Comparison of ENCODE assay signal across 15 cellular contexts in genomic region chr2:12071343-12071742, GRCh38.
DNase-seq lines count a peak whose midpoint lies in the region; ATAC-seq and TF ChIP-seq lines count a peak whose summit lies in the region.
"Had no signal": no experiment of that assay in that cellular context is flagged by ENCODE, and none has a peak within 500 bp of the region (broad histone marks: within the 10 kb centered on the region; RNA-seq: fewer than 3 reads in every experiment).

No MANE protein-coding gene starts in this region.

- no peaks in the 10 kb centered on the region for H3K36me3 ChIP-seq in OCI-LY7 (ENCODE audit: insufficient read depth, low read length)
- H3K36me3 ChIP-seq in Peyer's patch, result no peaks in the 10 kb centered on the region
- no peaks in the 10 kb centered on the region for H3K36me3 ChIP-seq in GM23338 (ENCODE audit: insufficient read depth)

- no peaks in the 10 kb centered on the region for H4K20me1 ChIP-seq in OCI-LY7 (ENCODE audit: insufficient read depth, low read length)
- H4K20me1 ChIP-seq in GM23338 (replicated peaks; ENCODE audit: insufficient read depth), result no peaks in the 10 kb centered on the region

- H3F3A ChIP-seq in GM23338 (replicated peaks; ENCODE audit: low read depth), result no peaks in the 10 kb centered on the region

- DNase-seq in OCI-LY7 (ENCODE audit: low spot score) (peak; percentile 79), Peyer's patch (no peak), GM23338 (ENCODE audit: low spot score) (no peak), NCI-H1694 treated with DMSO at 0.1 percent for 48 hours (lab: John Stamatoyannopoulos, UW) (no peak), putamen (ENCODE audit: low spot score) (no peak)
- DNase-seq: activated CD4-positive, alpha-beta T cell treated with anti-CD3 and anti-CD28 coated beads, Interleukin-2, amount 50 U/mL, for 4 hours; Caco-2; effector CD8-positive, alpha-beta T cell; mucosa of descending colon; NCI-H2107; Right ventricle myocardium superior; stimulated activated naive CD4-positive, alpha-beta T cell treated with Interleukin-2 at 50 U/mL for 16 hours had no signal

- intact Hi-C loops in OCI-LY7 (cut with micrococcal nuclease; ENCODE audit: unreplicated experiment), result no loop called here

- H3K79me2 ChIP-seq in OCI-LY7 (ENCODE audit: insufficient read depth, low read depth, low read length) (no peaks in the 10 kb centered on the region), GM23338 (replicated peaks; ENCODE audit: insufficient read depth) (no peaks in the 10 kb centered on the region)

- H3K27ac ChIP-seq in OCI-LY7 (ENCODE audit: low read depth, low read length, poor library complexity, severe bottlenecking), result peak overlapping the region; percentile 43
- H3K27ac ChIP-seq in Peyer's patch, result no peak overlapping the region
- no peak overlapping the region for H3K27ac ChIP-seq in GM23338 (ENCODE audit: low read depth)

- TF ChIP-seq CTCF in OCI-LY7 (conservative IDR thresholded peaks at IDR 0.05; ENCODE audit: low read length) (no peak), Peyer's patch (IDR thresholded peaks at IDR 0.05) (no peak), GM23338 (conservative IDR thresholded peaks at IDR 0.05; ENCODE audit: low read depth in 2 of 2) (no peak)

- H3K9me2 ChIP-seq in OCI-LY7 (ENCODE audit: insufficient read depth, low read length) (no peaks in the 10 kb centered on the region), GM23338 (ENCODE audit: insufficient read depth) (peaks cover 18% of the 10 kb centered on the region; the same call in 1 of the 2 replicates)

- H3K9me3 ChIP-seq in OCI-LY7 (ENCODE audit: low read length) (no peaks in the 10 kb centered on the region), Peyer's patch (no peaks in the 10 kb centered on the region)
- H3K9me3 ChIP-seq: Caco-2, mucosa of descending colon had no signal

- no peak overlapping the region for H3K27ac Mint-ChIP-seq in GM23338

- no peaks in the 10 kb centered on the region for H3K27me3 ChIP-seq in Peyer's patch
- no peaks in the 10 kb centered on the region for H3K27me3 ChIP-seq in GM23338 (ENCODE audit: insufficient read depth)

- TF ChIP-seq POLR2A in Peyer's patch (IDR thresholded peaks at IDR 0.05), result no peak

- peak; percentile 65 for ATAC-seq in GM18508 (IDR thresholded peaks at IDR 0.05; ENCODE audit: insufficient read depth, unreplicated experiment)
- ATAC-seq in GM21423 (IDR thresholded peaks at IDR 0.05; ENCODE audit: unreplicated experiment), result peak; percentile 61
- peak; percentile 78 for ATAC-seq in HG03135 (IDR thresholded peaks at IDR 0.05; ENCODE audit: unreplicated experiment)
- ATAC-seq in GM23338, result no peak
- ATAC-seq: mucosa of descending colon had no signal

- H3K4me3 Mint-ChIP-seq in GM23338, result no peak overlapping the region

- peak overlapping the region; percentile 51 for H3K4me2 ChIP-seq in OCI-LY7 (ENCODE audit: low read length)
- no peak overlapping the region for H3K4me2 ChIP-seq in GM23338

- CTCF ChIA-PET in OCI-LY7 (lab: Charles Lee; ENCODE audit: unreplicated experiment), result no interaction called here

- no peaks in the 10 kb centered on the region for H3K9me3 Mint-ChIP-seq in GM23338

- H3K4me3 ChIP-seq in OCI-LY7 (ENCODE audit: low read depth, low read length, poor library complexity, severe bottlenecking) (no peak overlapping the region), Peyer's patch (no peak overlapping the region), GM23338 (no peak overlapping the region)
- H3K4me3 ChIP-seq: mucosa of descending colon had no signal

- no peaks in the 10 kb centered on the region for H3K36me3 Mint-ChIP-seq in GM23338 (ENCODE audit: low read depth)

- H3K4me1 ChIP-seq in OCI-LY7 (ENCODE audit: insufficient read depth, low read length, poor library complexity, severe bottlenecking), result peaks cover 40% of the 10 kb centered on the region
- H3K4me1 ChIP-seq in Peyer's patch, result no peaks in the 10 kb centered on the region
- H3K4me1 ChIP-seq in GM23338 (ENCODE audit: insufficient read depth), result peaks cover 4% of the 10 kb centered on the region; the same call in 1 of the 2 replicates
- H3K4me1 ChIP-seq: Caco-2 had no signal

- POLR2A ChIA-PET in OCI-LY7 (lab: Charles Lee), result interaction anchor here (0.6 to 1.6 kb wide), 6 partner anchors 17 to 148 kb away, joined by 3 to 6 read pairs (median 3); no protein-coding TSS in a partner anchor

- no TSS peak for BruUV-seq in OCI-LY7 (replicated peaks; lab: Mats Ljungman, UMichigan)

- no peaks in the 10 kb centered on the region for H3K27me3 Mint-ChIP-seq in GM23338 (ENCODE audit: insufficient read depth, low read depth, poor library complexity)

- H3K4me1 Mint-ChIP-seq in GM23338, result peaks cover 6% of the 10 kb centered on the region

- H2AFZ ChIP-seq in OCI-LY7 (ENCODE audit: low read length) (peak overlapping the region; percentile 86), GM23338 (no peak overlapping the region)

TF ChIP-seq in GM23338, 12 proteins besides CTCF, POLR2A, EP300 and RAD21 (continues in another document):
- TF ChIP-seq CREB1 (CRISPR knock-in tag; IDR thresholded peaks at IDR 0.05; ENCODE audit: low read depth) (no peak), REST (IDR thresholded peaks at IDR 0.05; ENCODE audit: unreplicated experiment) (no peak), JUNB (IDR thresholded peaks at IDR 0.05; ENCODE audit: unreplicated experiment) (no peak), EZH2 (IDR thresholded peaks at IDR 0.05; ENCODE audit: low read depth, unreplicated experiment) (no peak), ZNF331 (CRISPR knock-in tag; IDR thresholded peaks at IDR 0.05; ENCODE audit: low read depth) (no peak), POLR2AphosphoS5 (IDR thresholded peaks at IDR 0.05; ENCODE audit: low read depth) (no peak)
